In genomic region chr6:40517654-40518053, GRCh38 we compare ENCODE assay signal across 32 cellular contexts.
"Had no signal": no experiment of that assay in that cellular context is flagged by ENCODE, and none has a peak within 500 bp of the region (broad histone marks: within the 10 kb centered on the region; RNA-seq: fewer than 3 reads in every experiment).

No MANE protein-coding gene starts in this region.

- H3K27ac ChIP-seq: KMS-11, PC-9, RWPE1, SJCRH30, SK-N-MC had no signal

- H3K27ac Mint-ChIP-seq: activated B cell treated with CpG ODN at 0.5 μM for 24 hours; activated CD4-positive, alpha-beta memory T cell treated with anti-CD3 and anti-CD28 coated beads, Interleukin-2, amount 10 ng/mL, durations not matched to agents 7 days and 5 days; activated CD8-positive, alpha-beta memory T cell treated with anti-CD3 and anti-CD28 coated beads, Interleukin-2, amount 10 ng/mL, durations not matched to agents 7 days and 5 days; activated naive CD4-positive, alpha-beta T cell treated with anti-CD3 and anti-CD28 coated beads, Interleukin-2, amount 10 ng/mL, durations not matched to agents 7 days and 5 days; activated naive CD8-positive, alpha-beta T cell; activated naive CD8-positive, alpha-beta T cell treated with anti-CD3 and anti-CD28 coated beads, Interleukin-2, amount 50 U/mL, for 24 hours; brain had no signal

- H3K9me3 ChIP-seq: SJCRH30 had no signal

- ATAC-seq: activated CD8-positive, alpha-beta memory T cell treated with anti-CD3 and anti-CD28 coated beads, Interleukin-2, amount 10 ng/mL, durations not matched to agents 7 days and 5 days; activated naive CD8-positive, alpha-beta T cell treated with anti-CD3 and anti-CD28 coated beads, Interleukin-2, amount 50 U/mL, for 24 hours had no signal

- H3K9me3 Mint-ChIP-seq: activated B cell treated with CpG ODN at 0.5 μM for 24 hours; activated CD4-positive, alpha-beta memory T cell treated with anti-CD3 and anti-CD28 coated beads, Interleukin-2, amount 10 ng/mL, durations not matched to agents 7 days and 5 days; activated naive CD4-positive, alpha-beta T cell treated with anti-CD3 and anti-CD28 coated beads, Interleukin-2, amount 10 ng/mL, durations not matched to agents 7 days and 5 days; activated naive CD8-positive, alpha-beta T cell treated with anti-CD3 and anti-CD28 coated beads, Interleukin-2, amount 50 U/mL, for 24 hours had no signal

- H3K4me1 Mint-ChIP-seq: activated B cell treated with CpG ODN at 0.5 μM for 24 hours; activated naive CD8-positive, alpha-beta T cell treated with anti-CD3 and anti-CD28 coated beads, Interleukin-2, amount 50 U/mL, for 24 hours had no signal

- H3K36me3 ChIP-seq: SJCRH30 had no signal

- DNase-seq: activated B cell treated with CpG ODN at 0.5 μM for 24 hours; activated CD4-positive, alpha-beta memory T cell treated with anti-CD3 and anti-CD28 coated beads, Interleukin-2, amount 10 ng/mL, durations not matched to agents 7 days and 5 days; activated CD4-positive, alpha-beta T cell treated with anti-CD3 and anti-CD28 coated beads for 4 hours; activated CD4-positive, alpha-beta T cell treated with anti-CD3 and anti-CD28 coated beads, Interleukin-2, amount 50 U/mL, for 1 hour; activated CD4-positive, CD25-positive, alpha-beta regulatory T cell treated with anti-CD3 and anti-CD28 coated beads, Interleukin-2, amount 50 U/mL, for 72 hours; activated CD8-positive, alpha-beta memory T cell treated with anti-CD3 and anti-CD28 coated beads for 24 hours; activated CD8-positive, alpha-beta memory T cell treated with anti-CD3 and anti-CD28 coated beads, Interleukin-2, amount 10 ng/mL, durations not matched to agents 7 days and 5 days; activated CD8-positive, alpha-beta memory T cell treated with anti-CD3 and anti-CD28 coated beads, Interleukin-2, amount 50 U/mL, for 48 hours; activated effector memory CD4-positive, alpha-beta T cell treated with Interleukin-2 at 50 U/mL for 16 hours; activated naive CD4-positive, alpha-beta T cell treated with anti-CD3 and anti-CD28 coated beads, Interleukin-2, amount 10 ng/mL, durations not matched to agents 7 days and 5 days; activated naive CD8-positive, alpha-beta T cell treated with anti-CD3 and anti-CD28 coated beads, Interleukin-2, amount 50 U/mL, for 24 hours; activated T-cell treated with anti-CD3 and anti-CD28 coated beads, Interleukin-2, amount 50 U/mL, for 48 hours; anterior cingulate cortex; caudate nucleus; cerebellar nuclear complex; MM.1S; MV-4-11; NCI-H1092; NCI-H1436 treated with DMSO at 0.1 percent for 48 hours; NCI-H1694 treated with DMSO at 0.1 percent for 48 hours; NCI-H2029; NCI-H345; NCI-H526 treated with DMSO at 0.1 percent for 48 hours; NK-92 treated with Interleukin-12 subunit alpha and Interleukin-12 subunit beta, amount 100 ng/mL, for 24 hours; PC-9; SHP77; SJCRH30 had no signal

- H3K36me3 Mint-ChIP-seq: activated CD8-positive, alpha-beta memory T cell treated with anti-CD3 and anti-CD28 coated beads, Interleukin-2, amount 10 ng/mL, durations not matched to agents 7 days and 5 days; activated naive CD4-positive, alpha-beta T cell treated with anti-CD3 and anti-CD28 coated beads, Interleukin-2, amount 10 ng/mL, durations not matched to agents 7 days and 5 days; activated naive CD8-positive, alpha-beta T cell; brain had no signal

- H3K27me3 ChIP-seq: SJCRH30 had no signal

- H3K4me3 ChIP-seq: PC-9, SJCRH30, SK-N-MC had no signal

- H3K4me3 Mint-ChIP-seq: activated B cell treated with CpG ODN at 0.5 μM for 24 hours; activated CD4-positive, alpha-beta memory T cell treated with anti-CD3 and anti-CD28 coated beads, Interleukin-2, amount 10 ng/mL, durations not matched to agents 7 days and 5 days; activated CD8-positive, alpha-beta memory T cell treated with anti-CD3 and anti-CD28 coated beads, Interleukin-2, amount 10 ng/mL, durations not matched to agents 7 days and 5 days; activated naive CD4-positive, alpha-beta T cell treated with anti-CD3 and anti-CD28 coated beads, Interleukin-2, amount 10 ng/mL, durations not matched to agents 7 days and 5 days; activated naive CD8-positive, alpha-beta T cell; activated naive CD8-positive, alpha-beta T cell treated with anti-CD3 and anti-CD28 coated beads, Interleukin-2, amount 50 U/mL, for 24 hours; brain had no signal

- H3K4me1 ChIP-seq: SJCRH30 had no signal
